Comparison of ENCODE assay signal across 27 cellular contexts in the genomic region with DNA sequence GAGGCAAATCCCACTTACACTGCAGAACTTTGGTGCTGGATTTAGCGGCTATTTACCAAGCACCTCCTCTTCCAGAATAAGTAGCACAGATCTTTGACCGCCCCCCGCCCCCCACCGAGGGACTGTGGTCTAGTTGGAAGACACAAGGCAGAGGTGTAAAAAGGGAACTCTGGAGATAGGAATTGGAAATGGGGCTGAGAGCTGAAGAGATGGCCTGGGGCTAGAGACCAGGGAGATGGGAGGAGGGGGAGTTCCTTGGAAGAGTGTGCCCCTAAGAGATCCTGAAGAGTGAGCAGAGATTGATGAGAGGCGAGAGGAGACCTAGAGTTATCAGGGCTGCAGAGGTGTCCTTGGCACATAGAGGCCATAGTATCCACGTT. TPM values are rescaled to one million over a fixed set of nuclear protein-coding genes. Genes with fewer than 3 reads are reported as not detected.
DNase-seq lines count a peak whose midpoint lies in the region; ATAC-seq and TF ChIP-seq lines count a peak whose summit lies in the region.
"Had no signal": no experiment of that assay in that cellular context is flagged by ENCODE, and none has a peak within 500 bp of the region (broad histone marks: within the 10 kb centered on the region; RNA-seq: fewer than 3 reads in every experiment).

No MANE protein-coding gene starts in this region.

- H3K4me3 ChIP-seq in cardiac muscle cell (no peak overlapping the region), mesendoderm (ENCODE audit: low read length) (no peak overlapping the region), rectal smooth muscle tissue (ENCODE audit: low read length) (no peak overlapping the region)
- H3K4me3 ChIP-seq: GM23248, K562, SJSA1 had no signal

- no peak overlapping the region for H3K18ac ChIP-seq in mesendoderm (ENCODE audit: low read length)

- CTCF ChIA-PET in T-cell (lab: Charles Lee) = no interaction called here

- H3K9ac ChIP-seq in mesendoderm (ENCODE audit: low read length) (no peak overlapping the region), rectal smooth muscle tissue (ENCODE audit: low read length) (no peak overlapping the region)
- H3K9ac ChIP-seq: GM23248 had no signal

- H2BK120ac ChIP-seq in mesendoderm (ENCODE audit: low read depth, low read length) = no peak overlapping the region

- no peak overlapping the region for H3K4me3 Mint-ChIP-seq in T-cell
- no peak overlapping the region for H3K4me3 Mint-ChIP-seq in activated T-cell treated with anti-CD3 and anti-CD28 coated beads, Interleukin-2, amount 50 U/mL, for 24 hours
- H3K4me3 Mint-ChIP-seq: CD14-positive monocyte had no signal

- no peaks in the 10 kb centered on the region for H3K79me1 ChIP-seq in mesendoderm (ENCODE audit: low read length)

- POLR2A ChIA-PET in T-cell (lab: Charles Lee) = no interaction called here

- no peak overlapping the region for H2BK15ac ChIP-seq in mesendoderm (replicated peaks; ENCODE audit: low read depth)

- no peak for ATAC-seq in Right ventricle myocardium superior (ENCODE audit: poor library complexity)
- no peak for ATAC-seq in T-cell (replicated peaks in 1 of 4)
- ATAC-seq: K562, PC-3 had no signal

- H3K23ac ChIP-seq in mesendoderm (ENCODE audit: low read length) = no peak overlapping the region

- no peak for TF ChIP-seq CTCF in cardiac muscle cell (IDR thresholded peaks at IDR 0.05; ENCODE audit: low read depth, low read length)

- H3K27me3 ChIP-seq in cardiac muscle cell (no peaks in the 10 kb centered on the region), mesendoderm (ENCODE audit: insufficient read depth, low read length, poor library complexity) (no peaks in the 10 kb centered on the region), rectal smooth muscle tissue (ENCODE audit: control insufficient read depth, insufficient read depth, low read length) (no peaks in the 10 kb centered on the region)
- H3K27me3 ChIP-seq: BE2C, SJSA1 had no signal

- no peak overlapping the region for H3K56ac ChIP-seq in mesendoderm (ENCODE audit: low read length)

- peaks cover 36 to 58% (median 54%) of the 10 kb centered on the region in 3 donors for H3K4me1 Mint-ChIP-seq in T-cell
- peaks cover 36% of the 10 kb centered on the region for H3K4me1 Mint-ChIP-seq in activated T-cell treated with anti-CD3 and anti-CD28 coated beads, Interleukin-2, amount 50 U/mL, for 24 hours (ENCODE audit: low read depth)

- no peak overlapping the region for H2BK5ac ChIP-seq in mesendoderm (ENCODE audit: low read length)

- H3K9me3 ChIP-seq in cardiac muscle cell (ENCODE audit: low read depth) = no peaks in the 10 kb centered on the region
- H3K9me3 ChIP-seq: BE2C, SJSA1 had no signal

- H3K79me2 ChIP-seq in mesendoderm (ENCODE audit: control insufficient read depth, insufficient read depth, low read length) = peaks cover 6% of the 10 kb centered on the region

- no peak overlapping the region for H3K27ac Mint-ChIP-seq in T-cell
- H3K27ac Mint-ChIP-seq in activated T-cell treated with anti-CD3 and anti-CD28 coated beads, Interleukin-2, amount 50 U/mL, for 24 hours = no peak overlapping the region

- WGBS in mesendoderm (ENCODE audit: extremely low coverage, insufficient coverage, low lambda C conversion rate) = no CpG with 5 or more reads among the region's 6 CpGs

- H3K36me3 ChIP-seq in cardiac muscle cell = no peaks in the 10 kb centered on the region
- H3K36me3 ChIP-seq in mesendoderm (ENCODE audit: control insufficient read depth, insufficient read depth, low read length) = no peaks in the 10 kb centered on the region
- no peaks in the 10 kb centered on the region for H3K36me3 ChIP-seq in rectal smooth muscle tissue (ENCODE audit: control insufficient read depth, insufficient read depth, low read length)
- H3K36me3 ChIP-seq: BE2C, SJSA1 had no signal

- H3K9me3 Mint-ChIP-seq in T-cell = no peaks in the 10 kb centered on the region
- H3K9me3 Mint-ChIP-seq in activated T-cell treated with anti-CD3 and anti-CD28 coated beads, Interleukin-2, amount 50 U/mL, for 24 hours = no peaks in the 10 kb centered on the region

- intact Hi-C loops in Right ventricle myocardium superior (cut with DNase I) = loop anchor here (10.0 kb wide), 1 partner anchor 55 kb away; a partner anchor contains a TSS

- H3K4ac ChIP-seq in mesendoderm (ENCODE audit: low read depth, low read length) = no peak overlapping the region

- H4K5ac ChIP-seq in mesendoderm (ENCODE audit: low read length) = no peak overlapping the region

- H3K4me1 ChIP-seq in cardiac muscle cell (ENCODE audit: low read depth) (peaks cover 82% of the 10 kb centered on the region), mesendoderm (ENCODE audit: control insufficient read depth, low read depth, low read length) (peaks cover 4% of the 10 kb centered on the region), rectal smooth muscle tissue (ENCODE audit: control insufficient read depth, insufficient read depth, low read length) (peaks cover 6% of the 10 kb centered on the region)
- H3K4me1 ChIP-seq: BE2C, SJSA1 had no signal

- H3K27me3 Mint-ChIP-seq in T-cell = no peaks in the 10 kb centered on the region
- H3K27me3 Mint-ChIP-seq in activated T-cell treated with anti-CD3 and anti-CD28 coated beads, Interleukin-2, amount 50 U/mL, for 24 hours = peaks cover 4% of the 10 kb centered on the region

- H3K27ac ChIP-seq in cardiac muscle cell = peak overlapping the region; percentile 82
- no peak overlapping the region for H3K27ac ChIP-seq in mesendoderm (ENCODE audit: low read depth, low read length)
- peak overlapping the region; percentile 71 for H3K27ac ChIP-seq in rectal smooth muscle tissue (ENCODE audit: low read depth, low read length)
- H3K27ac ChIP-seq: GM23248, SJSA1 had no signal

- DNase-seq in cardiac muscle cell (ENCODE audit: low read depth in 1 of 2, low spot score in 1 of 2) (no peak), Right ventricle myocardium superior (no peak), mesendoderm (peak; percentile 42), NCI-H524 (lab: John Stamatoyannopoulos, UW) (no peak), T-cell (no peak)
- DNase-seq in activated T-cell treated with anti-CD3 and anti-CD28 coated beads, Interleukin-2, amount 50 U/mL, for 24 hours = no peak
- DNase-seq: 8988T; ACHN; BE2C; DMS153; DND-41; H7; MV-4-11; NCI-H1105; NCI-H1436 treated with DMSO at 0.1 percent for 48 hours; NCI-H187 treated with DMSO at 0.1 percent for 48 hours; NCI-H2171 treated with DMSO at 0.1 percent for 48 hours; NCI-H345; NCI-H524 treated with DMSO at 0.1 percent for 48 hours; NCI-H82; NK-92 treated with Interleukin-12 subunit alpha and Interleukin-12 subunit beta, amount 100 ng/mL, for 24 hours; PC-3 had no signal

- no peak overlapping the region for H4K8ac ChIP-seq in mesendoderm (ENCODE audit: low read depth, low read length)

- no peak overlapping the region for H3K4me2 ChIP-seq in mesendoderm (ENCODE audit: low read length)

- peaks cover 6% of the 10 kb centered on the region for H3K36me3 Mint-ChIP-seq in T-cell
- H3K36me3 Mint-ChIP-seq in activated T-cell treated with anti-CD3 and anti-CD28 coated beads, Interleukin-2, amount 50 U/mL, for 24 hours (ENCODE audit: low read depth) = no peaks in the 10 kb centered on the region

- H2AK5ac ChIP-seq in mesendoderm (ENCODE audit: low read length) = no peak overlapping the region

RNA-seq across cellular contexts. Expression of a gene that starts 55.3 kb away (rescaled TPM):
- total RNA-seq in cardiac muscle cell = 28.7 and 29.9 TPM in 2 replicates
- polyA plus RNA-seq in cardiac muscle cell = 21.8 and 28.8 TPM in 2 replicates
- 10.1 TPM for total RNA-seq in Right ventricle myocardium superior
- 19.6 TPM for polyA plus RNA-seq in mesendoderm (2013, experiment 1 of 2)
- polyA plus RNA-seq in mesendoderm (2013, experiment 2 of 2) = 20.0 TPM
- 10 to 100 TPM; 21.0 to 50.8 (median 40.5) TPM for total RNA-seq in T-cell
